In genomic region chr1:109446236-109446635, GRCh38 we compare ENCODE assay signal across 19 cellular contexts. TPM values are rescaled to one million over a fixed set of nuclear protein-coding genes. Genes with fewer than 3 reads are reported as not detected.
"Had no signal": no experiment of that assay in that cellular context is flagged by ENCODE, and none has a peak within 500 bp of the region (broad histone marks: within the 10 kb centered on the region; RNA-seq: fewer than 3 reads in every experiment).

No MANE protein-coding gene starts in this region.

- DNase-seq: activated CD4-positive, alpha-beta T cell treated with anti-CD3 and anti-CD28 coated beads, Interleukin-2, amount 50 U/mL, for 48 hours; amygdala; dorsolateral prefrontal cortex; gastrocnemius medialis; heart left ventricle; kidney; left lung; stimulated activated CD4-positive, alpha-beta T cell treated with anti-CD3 and anti-CD28 coated beads, Interleukin-15, amount 100 ng/mL, for 24 hours; stimulated activated CD4-positive, alpha-beta T cell treated with anti-CD3 and anti-CD28 coated beads, Interleukin-2, amount 100 ng/mL, for 48 hours; transverse colon; WERI-Rb-1 had no signal

- H3K27ac Mint-ChIP-seq: activated naive CD8-positive, alpha-beta T cell; stimulated activated naive CD8-positive, alpha-beta T cell treated with anti-CD3 and anti-CD28 coated beads, Interleukin-15, Interleukin-2, amounts not matched to agents 100 ng/mL and 50 ng/mL, for 24 hours had no signal

- H3K4me1 ChIP-seq: gastrocnemius medialis, heart left ventricle, left lung, prostate gland, right atrium auricular region, suprapubic skin, transverse colon had no signal

- H3K9me3 Mint-ChIP-seq: neural crest cell; stimulated activated naive CD8-positive, alpha-beta T cell treated with anti-CD3 and anti-CD28 coated beads, Interleukin-15, Interleukin-2, amounts not matched to agents 100 ng/mL and 50 ng/mL, for 24 hours had no signal

- H3K27me3 ChIP-seq: right atrium auricular region had no signal

- H3K4me3 Mint-ChIP-seq: activated naive CD8-positive, alpha-beta T cell; neural crest cell; stimulated activated naive CD8-positive, alpha-beta T cell treated with anti-CD3 and anti-CD28 coated beads, Interleukin-15, Interleukin-2, amounts not matched to agents 100 ng/mL and 50 ng/mL, for 24 hours had no signal

- H3K9me3 ChIP-seq: gastrocnemius medialis, heart left ventricle, left lung, prostate gland, right atrium auricular region, suprapubic skin, transverse colon had no signal

- H3K36me3 ChIP-seq: gastrocnemius medialis, heart left ventricle, left lung, prostate gland, right atrium auricular region, suprapubic skin, transverse colon, WERI-Rb-1 had no signal

- H3K4me1 Mint-ChIP-seq: neural crest cell had no signal

- ATAC-seq: gastrocnemius medialis, heart left ventricle, left lung had no signal

- H3K4me3 ChIP-seq: dorsolateral prefrontal cortex, gastrocnemius medialis, heart left ventricle, left lung, prostate gland, right atrium auricular region, skin epidermis, suprapubic skin, transverse colon had no signal

RNA-seq across cellular contexts. Expression of gene SYPL2, which starts 20.1 kb away (rescaled TPM):
- total RNA-seq: T-helper 2 cell treated with Interferon-gamma antibody and Interleukin-4, amounts not matched to agents 100 ng/mL and 5 ng/mL, for 36 hours had no signal
